9 cellular contexts compared by ENCODE assay signal in genomic region chr13:38763446-38764381, GRCh38.
DNase-seq lines count a peak whose midpoint lies in the region; ATAC-seq and TF ChIP-seq lines count a peak whose summit lies in the region.
"Had no signal": no experiment of that assay in that cellular context is flagged by ENCODE, and none has a peak within 500 bp of the region (broad histone marks: within the 10 kb centered on the region; RNA-seq: fewer than 3 reads in every experiment).

No MANE protein-coding gene starts in this region.

- DNase-seq in NCI-H2107 treated with DMSO at 0.1 percent for 48 hours (lab: John Stamatoyannopoulos, UW; ENCODE audit: unreplicated experiment) (peak; percentile 11), NCI-H2107 (lab: John Stamatoyannopoulos, UW) (no peak), type B pancreatic cell (ENCODE audit: extremely low spot score, unreplicated experiment) (no peak), lower leg skin (ENCODE audit: low spot score in 2 of 2) (no peak)

- H3K9me3 ChIP-seq in iPS-20b (ENCODE audit: insufficient read depth, low read depth, low read length) = no peaks in the 10 kb centered on the region

- H3K4me1 Mint-ChIP-seq in type B pancreatic cell (ENCODE audit: unreplicated experiment) = peaks cover 10% of the 10 kb centered on the region
- H3K4me1 Mint-ChIP-seq: CD4-positive, CD25-positive, alpha-beta regulatory T cell had no signal

- no peak for ATAC-seq in HG03460 (IDR thresholded peaks at IDR 0.05; ENCODE audit: unreplicated experiment)

- H3K9me3 Mint-ChIP-seq in type B pancreatic cell = no peaks in the 10 kb centered on the region

- H3K27me3 Mint-ChIP-seq in type B pancreatic cell = peaks cover 4% of the 10 kb centered on the region
- H3K27me3 Mint-ChIP-seq: CD4-positive, CD25-positive, alpha-beta regulatory T cell had no signal

- 31 to 33% methylated on average over 7 of the region's 7 CpGs for WGBS in lower leg skin, 2 donors

- peak overlapping the region; percentile 48 for H3K27ac Mint-ChIP-seq in type B pancreatic cell

- H3K4me3 ChIP-seq in iPS-20b (ENCODE audit: low read length) (0 out of 2 replicates have a peak overlapping the region, but pooled peaks have one; percentile 16), lower leg skin (ENCODE audit: low read depth, poor library complexity, severe bottlenecking) (no peak overlapping the region)

- H3K36me3 ChIP-seq in iPS-20b (ENCODE audit: insufficient read depth, low read depth, low read length) = no peaks in the 10 kb centered on the region

- H3K4me3 Mint-ChIP-seq in type B pancreatic cell = peak overlapping the region; percentile 57
- H3K4me3 Mint-ChIP-seq: CD4-positive, CD25-positive, alpha-beta regulatory T cell had no signal

- no peaks in the 10 kb centered on the region; the same call in 1 of the 2 replicates for H3K4me1 ChIP-seq in iPS-20b (ENCODE audit: insufficient read depth, low read length)

- peak overlapping the region; percentile 2; the same call in 1 of the 2 replicates for H3K9ac ChIP-seq in iPS-20b (ENCODE audit: low read depth, low read length)

- TF ChIP-seq POLR2A in lower leg skin (IDR thresholded peaks at IDR 0.05) = no peak

- peaks cover 4% of the 10 kb centered on the region for H3K36me3 Mint-ChIP-seq in type B pancreatic cell
- H3K36me3 Mint-ChIP-seq: CD4-positive, CD25-positive, alpha-beta regulatory T cell had no signal

- H3K27me3 ChIP-seq in iPS-20b (ENCODE audit: insufficient read depth, low read length) = no peaks in the 10 kb centered on the region

- intact Hi-C loops in lower leg skin (cut with DNase I; ENCODE audit: low total_unique reads) = no loop called here

- peak overlapping the region; percentile 33 for H3K27ac ChIP-seq in VCaP
- H3K27ac ChIP-seq in iPS-20b (ENCODE audit: low read length) = no peak overlapping the region

- TF ChIP-seq CTCF in LNCAP (IDR thresholded peaks at IDR 0.05) (peak; percentile 57), VCaP (conservative IDR thresholded peaks at IDR 0.05) (peak; percentile 83), type B pancreatic cell (conservative IDR thresholded peaks at IDR 0.05) (peak; percentile 83), lower leg skin (IDR thresholded peaks at IDR 0.05) (no peak)

Comparison
In these comparisons a context has a peak if more than half of its experiments do, and no peak if none do; other contexts are left out.
1. CTCF ChIP-seq: peak in LNCAP (single experiment), VCaP (single experiment) and type B pancreatic cell (single experiment); none in lower leg skin (0 of 3).